11 cellular contexts compared by ENCODE assay signal in the genomic region with DNA sequence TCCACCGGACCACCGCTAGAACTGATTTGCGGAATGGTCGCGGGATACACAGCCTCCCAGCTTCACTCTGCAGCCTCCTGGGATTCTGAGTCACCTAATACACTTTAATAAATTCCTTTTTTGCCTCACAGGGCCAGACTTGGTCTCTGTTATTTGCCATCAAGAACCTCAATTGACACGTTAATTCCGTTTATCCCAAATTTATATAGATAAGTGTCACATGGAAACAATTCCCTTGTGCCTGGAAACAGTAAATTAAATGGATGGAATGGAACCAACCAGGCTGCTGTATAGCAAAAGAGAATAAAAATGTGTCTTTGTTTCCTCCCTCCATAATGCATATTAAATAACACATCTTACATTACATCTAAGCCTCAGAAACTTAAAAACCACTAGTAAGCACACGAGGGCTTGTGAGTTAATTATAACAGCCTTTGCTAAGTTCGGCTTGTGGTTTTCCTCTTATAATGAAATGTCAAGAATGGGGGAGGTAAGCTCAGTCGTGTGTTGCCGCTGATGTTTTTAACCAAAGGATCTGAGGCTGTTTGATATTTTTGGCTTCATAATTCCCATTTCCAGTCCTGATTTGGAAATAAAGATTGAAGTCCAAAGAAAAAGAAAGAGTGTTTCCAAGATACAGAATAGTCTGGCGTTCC.
DNase-seq lines count a peak whose midpoint lies in the region; ATAC-seq and TF ChIP-seq lines count a peak whose summit lies in the region.
"Had no signal": no experiment of that assay in that cellular context is flagged by ENCODE, and none has a peak within 500 bp of the region (broad histone marks: within the 10 kb centered on the region; RNA-seq: fewer than 3 reads in every experiment).

No MANE protein-coding gene starts in this region.

- no peak overlapping the region; the same call in 1 of the 2 replicates for H3K4me3 ChIP-seq in GM12864 (ENCODE audit: low read depth, low read length)
- H3K4me3 ChIP-seq in MM.1S (ENCODE audit: low read length): peak overlapping the region; percentile 29

- H3K4me2 ChIP-seq in MM.1S (ENCODE audit: low read depth, low read length): peak overlapping the region; percentile 74

- no peaks in the 10 kb centered on the region for H3K9me3 ChIP-seq in MM.1S (replicated peaks; ENCODE audit: insufficient read depth, low read length)

- H4K20me1 ChIP-seq in MM.1S (ENCODE audit: insufficient read depth, low read length): no peaks in the 10 kb centered on the region

- no peaks in the 10 kb centered on the region for H3K9me2 ChIP-seq in MM.1S (replicated peaks; ENCODE audit: insufficient read depth, low read length)

- peaks cover 13% of the 10 kb centered on the region; the same call in 1 of the 2 replicates for H3F3A ChIP-seq in MM.1S (ENCODE audit: insufficient read depth, low read length)

- no peaks in the 10 kb centered on the region for H3K79me2 ChIP-seq in MM.1S (ENCODE audit: low read length)

- DNase-seq in GM12864 (ENCODE audit: low read depth) (peak; percentile 60), MM.1S (peak; percentile 90), kidney glomerular epithelial cell (lab: John Stamatoyannopoulos, UW) (peak; percentile 40), NCI-H1048 (lab: John Stamatoyannopoulos, UW) (no peak), NCI-H1105 treated with DMSO at 0.1 percent for 48 hours (lab: John Stamatoyannopoulos, UW) (no peak)
- DNase-seq: activated T-cell treated with anti-CD3 and anti-CD28 coated beads, Interleukin-2, amount 50 U/mL, for 1 hour; retina had no signal

- H2AFZ ChIP-seq in MM.1S (ENCODE audit: low read length): peak overlapping the region; percentile 15

- H3K27ac ChIP-seq in MM.1S (ENCODE audit: low read length): peak overlapping the region; percentile 53; the same call in 1 of the 2 replicates

- ATAC-seq in GM21619 (IDR thresholded peaks at IDR 0.05; ENCODE audit: unreplicated experiment): peak; percentile 45
- no peak for ATAC-seq in HG03354 (IDR thresholded peaks at IDR 0.05; ENCODE audit: poor library complexity, severe bottlenecking, unreplicated experiment)
- no peak for ATAC-seq in HG03135 (IDR thresholded peaks at IDR 0.05; ENCODE audit: unreplicated experiment)
- ATAC-seq: Right ventricle myocardium inferior had no signal

- TF ChIP-seq CTCF in GM12864 (IDR thresholded peaks at IDR 0.05; ENCODE audit: low read depth, low read length, missing control alignments) (no peak), MM.1S (IDR thresholded peaks at IDR 0.05; ENCODE audit: low read length) (no peak)

- H3K4me1 ChIP-seq in MM.1S (ENCODE audit: low read length): peaks cover 39% of the 10 kb centered on the region

- H3K9ac ChIP-seq in MM.1S (ENCODE audit: low read length): no peak overlapping the region

- H3K36me3 ChIP-seq in MM.1S (replicated peaks; ENCODE audit: insufficient read depth, low read length): no peaks in the 10 kb centered on the region

- H3K27me3 ChIP-seq in MM.1S (replicated peaks; ENCODE audit: insufficient read depth, low read length): no peaks in the 10 kb centered on the region

Comparison
In these comparisons a context has a peak if more than half of its experiments do, and no peak if none do; other contexts are left out.
1. DNase-seq: peak in GM12864 (single experiment), MM.1S (single experiment) and kidney glomerular epithelial cell (single experiment); none in NCI-H1048 (single experiment) and NCI-H1105 treated with DMSO at 0.1 percent for 48 hours (single experiment).